23 cellular contexts compared by ENCODE assay signal in genomic region chr11:60282291-60282690, GRCh38. TPM values are rescaled to one million over a fixed set of nuclear protein-coding genes. Genes with fewer than 3 reads are reported as not detected.
DNase-seq lines count a peak whose midpoint lies in the region; ATAC-seq and TF ChIP-seq lines count a peak whose summit lies in the region.
"Had no signal": no experiment of that assay in that cellular context is flagged by ENCODE, and none has a peak within 500 bp of the region (broad histone marks: within the 10 kb centered on the region; RNA-seq: fewer than 3 reads in every experiment).

No MANE protein-coding gene starts in this region.

- TF ChIP-seq POLR2A in adrenal gland (IDR thresholded peaks at IDR 0.05) (no peak), vagina (IDR thresholded peaks at IDR 0.05) (no peak)

- H2AFZ ChIP-seq in smooth muscle cell (ENCODE audit: low read depth), result no peak overlapping the region
- H2AFZ ChIP-seq: GM23248 had no signal

- no peaks in the 10 kb centered on the region for H3K9me3 ChIP-seq in adrenal gland (replicated peaks in 1 of 3)
- H3K9me3 ChIP-seq in muscle layer of duodenum (ENCODE audit: control insufficient read depth in 1 of 2, low read length in 2 of 2), result no peaks in the 10 kb centered on the region
- no peaks in the 10 kb centered on the region for H3K9me3 ChIP-seq in smooth muscle cell (replicated peaks; ENCODE audit: low read depth)
- H3K9me3 ChIP-seq in vagina, result no peaks in the 10 kb centered on the region

- H3K9ac ChIP-seq in smooth muscle cell (ENCODE audit: low read depth), result no peak overlapping the region
- H3K9ac ChIP-seq: GM23248 had no signal

- H3K79me2 ChIP-seq in smooth muscle cell (ENCODE audit: low read depth), result no peaks in the 10 kb centered on the region

- no peak overlapping the region for H3K4me2 ChIP-seq in smooth muscle cell

- H3K36me3 ChIP-seq in adrenal gland (replicated peaks in 1 of 2) (no peaks in the 10 kb centered on the region), muscle layer of duodenum (ENCODE audit: control insufficient read depth in 1 of 2, insufficient read depth in 2 of 2, low read length in 2 of 2) (no peaks in the 10 kb centered on the region), smooth muscle cell (ENCODE audit: low read depth) (no peaks in the 10 kb centered on the region), vagina (no peaks in the 10 kb centered on the region)

- H3F3A ChIP-seq in smooth muscle cell (ENCODE audit: low read depth), result no peaks in the 10 kb centered on the region

- no peaks in the 10 kb centered on the region for H3K27me3 ChIP-seq in adrenal gland
- H3K27me3 ChIP-seq in muscle layer of duodenum (ENCODE audit: low read depth, low read length), result no peaks in the 10 kb centered on the region
- H3K27me3 ChIP-seq in smooth muscle cell (ENCODE audit: low read depth), result no peaks in the 10 kb centered on the region
- H3K27me3 ChIP-seq in vagina, result no peaks in the 10 kb centered on the region

- H3K4me3 ChIP-seq in adrenal gland (peak overlapping the region in 1 of 4 donors; percentile 29), muscle layer of duodenum (ENCODE audit: low read depth in 1 of 2, low read length in 2 of 2) (no peak overlapping the region), smooth muscle cell (no peak overlapping the region), vagina (no peak overlapping the region)
- H3K4me3 ChIP-seq: GM23248 had no signal

- H4K20me1 ChIP-seq in smooth muscle cell (ENCODE audit: low read depth), result no peaks in the 10 kb centered on the region

- DNase-seq in ELR (ENCODE audit: low read depth) (peak; percentile 13), adrenal gland (no peak), stromal cell of bone marrow (ENCODE audit: low read depth) (peak; percentile 15), globus pallidus (ENCODE audit: low spot score) (no peak), smooth muscle cell (lab: John Stamatoyannopoulos, UW; ENCODE audit: unreplicated experiment) (no peak), vagina (ENCODE audit: extremely low spot score in 2 of 2) (no peak)
- DNase-seq: ACHN; AML-193; CD4-positive, CD25-positive, alpha-beta regulatory T cell; GM23248; HCEC 1CT; Kasumi-1; NCI-H1048; NCI-H1436 treated with DMSO at 0.1 percent for 48 hours; NCI-H2029 treated with DMSO at 0.1 percent for 48 hours; NCI-H2171 treated with DMSO at 0.1 percent for 48 hours; NCI-H446 treated with DMSO at 0.1 percent for 48 hours; NCI-H748 treated with DMSO at 0.1 percent for 48 hours had no signal

- H3K4me1 ChIP-seq in adrenal gland (replicated peaks in 1 of 2) (no peaks in the 10 kb centered on the region), muscle layer of duodenum (ENCODE audit: control insufficient read depth in 1 of 2, insufficient read depth in 2 of 2, low read length in 2 of 2) (no peaks in the 10 kb centered on the region), smooth muscle cell (ENCODE audit: low read depth) (no peaks in the 10 kb centered on the region), vagina (no peaks in the 10 kb centered on the region)

- no peak for TF ChIP-seq CTCF in adrenal gland (IDR thresholded peaks at IDR 0.05)
- TF ChIP-seq CTCF in smooth muscle cell (IDR thresholded peaks at IDR 0.05; ENCODE audit: borderline replicate concordance, insufficient read depth, poor library complexity, severe bottlenecking), result no peak
- no peak for TF ChIP-seq CTCF in vagina (IDR thresholded peaks at IDR 0.05)

- 58 to 75% (median 67%) methylated on average over 2 of the region's 2 CpGs for WGBS in adrenal gland, 4 donors
- 63% methylated on average over 2 of the region's 2 CpGs for WGBS in smooth muscle cell (ENCODE audit: low lambda C conversion rate)

- intact Hi-C loops in adrenal gland (cut with DNase I) (no loop called here), vagina (cut with DNase I) (no loop called here)

- no peak for ATAC-seq in GM18498 (IDR thresholded peaks at IDR 0.05; ENCODE audit: unreplicated experiment)

- peak overlapping the region in 4 of 5 donors; percentile 12 to 81 (median 47) for H3K27ac ChIP-seq in adrenal gland
- peak overlapping the region; percentile 77 for H3K27ac ChIP-seq in muscle layer of duodenum (ENCODE audit: low read length)
- H3K27ac ChIP-seq in smooth muscle cell (ENCODE audit: low read depth), result no peak overlapping the region
- no peak overlapping the region for H3K27ac ChIP-seq in vagina
- H3K27ac ChIP-seq: GM23248, RWPE1 had no signal

RNA-seq across cellular contexts. Expression of gene MS4A4A, which starts 1.8 kb away (rescaled TPM):
- total RNA-seq in adrenal gland (100 to 1,000 TPM in 1 of 8 donors, 10 to 100 TPM in 7; 24.3 to 120 (median 69.3) TPM), smooth muscle cell (not detected in 2 replicates), vagina (10.3 TPM)
- polyA plus RNA-seq in adrenal gland (10 to 100 TPM; 19.2 to 33.4 (median 21.8) TPM), smooth muscle cell (not detected in 2 replicates)
- total RNA-seq: CD4-positive, CD25-positive, alpha-beta regulatory T cell; GM23248; HT1080 had no signal
- polyA plus RNA-seq: CD4-positive, CD25-positive, alpha-beta regulatory T cell; GM23248; IgD-negative memory B cell had no signal

RNA-seq across cellular contexts. Expression of gene MS4A4E, which starts 39.4 kb away (rescaled TPM):
- total RNA-seq in adrenal gland, result 1 to 10 TPM in 6 of 8 donors, under 1 TPM in 1, not detected in 1; 0.97 to 7.2 (median 3.2) TPM
- 1 to 10 TPM in 2 of 3 donors, not detected in 1; 1.1 to 2.6 TPM for polyA plus RNA-seq in adrenal gland
- total RNA-seq in smooth muscle cell, result not detected in 2 replicates
- polyA plus RNA-seq in smooth muscle cell, result 0.26 TPM in 1 of 2 replicates, not detected in the other
- 1.7 TPM for total RNA-seq in vagina
- total RNA-seq: GM23248, HT1080 had no signal
- polyA plus RNA-seq: CD4-positive, CD25-positive, alpha-beta regulatory T cell; GM23248; IgD-negative memory B cell had no signal

RNA-seq across cellular contexts. Expression of gene MS4A6E, which starts 44.8 kb away (rescaled TPM):
- total RNA-seq in adrenal gland, result not detected
- 10 to 100 TPM in 1 of 3 donors, not detected in 2; 11.2 TPM for polyA plus RNA-seq in adrenal gland
- total RNA-seq in smooth muscle cell, result not detected in 2 replicates
- polyA plus RNA-seq in smooth muscle cell, result not detected in 2 replicates
- 3.4 TPM for total RNA-seq in vagina
- total RNA-seq: CD4-positive, CD25-positive, alpha-beta regulatory T cell; GM23248; HT1080 had no signal
- polyA plus RNA-seq: CD4-positive, CD25-positive, alpha-beta regulatory T cell; GM23248; IgD-negative memory B cell had no signal

Comparison
In these comparisons a context has a peak if more than half of its experiments do, and no peak if none do; other contexts are left out.
1. DNase-seq: peak in ELR (single experiment) and stromal cell of bone marrow (single experiment); none in adrenal gland (0 of 7), globus pallidus (single experiment), smooth muscle cell (single experiment) and vagina (0 of 2).
2. H3K27ac ChIP-seq: peak in adrenal gland (4 of 5) and muscle layer of duodenum (single experiment); none in smooth muscle cell (single experiment) and vagina (single experiment).
3. RNA of gene MS4A4A, which starts 1.8 kb away (total RNA-seq): 24.3 to 120 TPM in adrenal gland and 10.3 TPM in vagina (single experiment); not detected in smooth muscle cell; every median in the first group is over 10 times any median in the second.